In the genomic region with DNA sequence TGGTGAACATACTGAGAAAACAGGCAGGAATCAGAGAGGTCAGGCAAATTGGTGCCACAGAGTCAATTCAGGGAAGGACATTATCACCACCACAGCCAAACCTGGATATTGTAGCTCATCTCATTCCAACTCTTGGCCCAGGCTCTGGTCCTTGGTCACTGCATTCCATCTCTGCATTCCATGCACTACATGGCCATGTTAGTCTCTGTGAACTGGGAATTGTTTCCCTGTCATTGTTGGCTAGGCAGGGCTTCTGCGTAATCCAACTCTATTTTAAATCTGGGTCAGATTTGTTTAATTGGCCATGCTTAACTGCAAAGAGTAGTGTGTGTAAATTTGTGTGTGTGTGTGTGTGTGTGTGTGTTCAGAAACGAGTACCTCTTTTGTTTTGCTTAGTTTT, we compare ENCODE assay signal across 22 cellular contexts.
DNase-seq lines count a peak whose midpoint lies in the region; ATAC-seq and TF ChIP-seq lines count a peak whose summit lies in the region.
"Had no signal": no experiment of that assay in that cellular context is flagged by ENCODE, and none has a peak within 500 bp of the region (broad histone marks: within the 10 kb centered on the region; RNA-seq: fewer than 3 reads in every experiment).

No MANE protein-coding gene starts in this region.

- H3K9me3 ChIP-seq in MG63 (no peaks in the 10 kb centered on the region; the same call in 1 of the 2 replicates), gastroesophageal sphincter (no peaks in the 10 kb centered on the region), muscle layer of duodenum (ENCODE audit: control insufficient read depth in 1 of 2, low read length in 2 of 2) (no peaks in the 10 kb centered on the region)
- no peaks in the 10 kb centered on the region for H3K9me3 ChIP-seq in CD8-positive, alpha-beta memory T cell (ENCODE audit: low read length)
- H3K9me3 ChIP-seq: A549, thyroid gland had no signal

- no peaks in the 10 kb centered on the region for H3K36me3 Mint-ChIP-seq in activated naive CD4-positive, alpha-beta T cell treated with anti-CD3 and anti-CD28 coated beads, Interleukin-2, amount 10 ng/mL, durations not matched to agents 7 days and 5 days
- H3K36me3 Mint-ChIP-seq in CD8-positive, alpha-beta memory T cell, result no peaks in the 10 kb centered on the region

- H3K4me3 ChIP-seq in MG63 (no peak overlapping the region), gastroesophageal sphincter (no peak overlapping the region), muscle layer of duodenum (ENCODE audit: low read depth in 1 of 2, low read length in 2 of 2) (no peak overlapping the region)
- no peak overlapping the region for H3K4me3 ChIP-seq in CD8-positive, alpha-beta memory T cell (ENCODE audit: low read length)
- H3K4me3 ChIP-seq: A549; BLaER1 treated with 17β-estradiol and CSF1 and Interleukin-3, amounts not matched to agents 10 nM and 100 nM; K562; SK-N-MC; thyroid gland had no signal

- TF ChIP-seq CTCF in gastroesophageal sphincter (IDR thresholded peaks at IDR 0.05), result no peak

- TF ChIP-seq POLR2A in gastroesophageal sphincter (IDR thresholded peaks at IDR 0.05), result no peak

- no peak for TF ChIP-seq EP300 in gastroesophageal sphincter (IDR thresholded peaks at IDR 0.05)

- POLR2A ChIA-PET in CD8-positive, alpha-beta memory T cell (lab: Charles Lee), result no interaction called here

- H3K27me3 ChIP-seq in MG63 (no peaks in the 10 kb centered on the region), gastroesophageal sphincter (no peaks in the 10 kb centered on the region), muscle layer of duodenum (ENCODE audit: low read depth, low read length) (no peaks in the 10 kb centered on the region)
- H3K27me3 ChIP-seq in CD8-positive, alpha-beta memory T cell (ENCODE audit: insufficient read depth, low read length, poor library complexity, severe bottlenecking), result no peaks in the 10 kb centered on the region
- H3K27me3 ChIP-seq: BLaER1 treated with 17β-estradiol and CSF1 and Interleukin-3, amounts not matched to agents 10 nM and 100 nM; thyroid gland had no signal

- no peak overlapping the region for H3K4me3 Mint-ChIP-seq in activated naive CD4-positive, alpha-beta T cell treated with anti-CD3 and anti-CD28 coated beads, Interleukin-2, amount 10 ng/mL, durations not matched to agents 7 days and 5 days
- no peak overlapping the region for H3K4me3 Mint-ChIP-seq in CD8-positive, alpha-beta memory T cell
- H3K4me3 Mint-ChIP-seq: activated CD4-positive, alpha-beta T cell treated with anti-CD3 and anti-CD28 coated beads, Interleukin-2, amount 10 ng/mL, durations not matched to agents 7 days and 5 days; activated naive CD8-positive, alpha-beta T cell treated with anti-CD3 and anti-CD28 coated beads, Interleukin-2, amount 50 U/mL, for 24 hours; activated T-helper 17 cell treated with anti-CD3 and anti-CD28 coated beads, Interleukin-2, amount 50 U/mL, for 72 hours; stimulated activated naive CD8-positive, alpha-beta T cell treated with anti-CD3 and anti-CD28 coated beads, Interleukin-15, Interleukin-2, amounts not matched to agents 100 ng/mL and 50 ng/mL, for 24 hours had no signal

- no peak overlapping the region for H3K27ac Mint-ChIP-seq in activated naive CD4-positive, alpha-beta T cell treated with anti-CD3 and anti-CD28 coated beads, Interleukin-2, amount 10 ng/mL, durations not matched to agents 7 days and 5 days
- H3K27ac Mint-ChIP-seq in CD8-positive, alpha-beta memory T cell, result no peak overlapping the region
- H3K27ac Mint-ChIP-seq: activated CD4-positive, alpha-beta T cell treated with anti-CD3 and anti-CD28 coated beads, Interleukin-2, amount 10 ng/mL, durations not matched to agents 7 days and 5 days; activated naive CD8-positive, alpha-beta T cell treated with anti-CD3 and anti-CD28 coated beads, Interleukin-2, amount 50 U/mL, for 24 hours; activated T-helper 17 cell treated with anti-CD3 and anti-CD28 coated beads, Interleukin-2, amount 50 U/mL, for 72 hours; stimulated activated naive CD8-positive, alpha-beta T cell treated with anti-CD3 and anti-CD28 coated beads, Interleukin-15, Interleukin-2, amounts not matched to agents 100 ng/mL and 50 ng/mL, for 24 hours had no signal

- ATAC-seq in gastroesophageal sphincter, result peak; percentile 78
- no peak for ATAC-seq in GM19467 (IDR thresholded peaks at IDR 0.05; ENCODE audit: unreplicated experiment)
- ATAC-seq: A549; activated naive CD8-positive, alpha-beta T cell treated with anti-CD3 and anti-CD28 coated beads, Interleukin-2, amount 50 U/mL, for 24 hours; activated T-helper 17 cell treated with anti-CD3 and anti-CD28 coated beads, Interleukin-2, amount 50 U/mL, for 72 hours; K562 had no signal

- H3K27ac ChIP-seq in gastroesophageal sphincter (peak overlapping the region in 1 of 4 donors; percentile 48), muscle layer of duodenum (ENCODE audit: low read length) (peak overlapping the region; percentile 26)
- no peak overlapping the region for H3K27ac ChIP-seq in CD8-positive, alpha-beta memory T cell (ENCODE audit: low read depth, low read length)
- H3K27ac ChIP-seq: A549; BLaER1 treated with 17β-estradiol and CSF1 and Interleukin-3, amounts not matched to agents 10 nM and 100 nM; SK-N-MC; thyroid gland; VCaP had no signal

- no peaks in the 10 kb centered on the region for H3K9me3 Mint-ChIP-seq in activated naive CD4-positive, alpha-beta T cell treated with anti-CD3 and anti-CD28 coated beads, Interleukin-2, amount 10 ng/mL, durations not matched to agents 7 days and 5 days
- H3K9me3 Mint-ChIP-seq in CD8-positive, alpha-beta memory T cell, result peaks cover 0 to 2% (median 0%) of the 10 kb centered on the region in 5 donors
- H3K9me3 Mint-ChIP-seq: activated CD4-positive, alpha-beta T cell treated with anti-CD3 and anti-CD28 coated beads, Interleukin-2, amount 10 ng/mL, durations not matched to agents 7 days and 5 days; activated naive CD8-positive, alpha-beta T cell treated with anti-CD3 and anti-CD28 coated beads, Interleukin-2, amount 50 U/mL, for 24 hours; activated T-helper 17 cell treated with anti-CD3 and anti-CD28 coated beads, Interleukin-2, amount 50 U/mL, for 72 hours; stimulated activated naive CD8-positive, alpha-beta T cell treated with anti-CD3 and anti-CD28 coated beads, Interleukin-15, Interleukin-2, amounts not matched to agents 100 ng/mL and 50 ng/mL, for 24 hours had no signal

- CTCF ChIA-PET in activated naive CD4-positive, alpha-beta T cell treated with anti-CD3 and anti-CD28 coated beads, Interleukin-2, amount 10 ng/mL, durations not matched to agents 7 days and 5 days (lab: Charles Lee), result no interaction called here
- CTCF ChIA-PET in CD8-positive, alpha-beta memory T cell (lab: Charles Lee), result no interaction called here

- H3K27me3 Mint-ChIP-seq in activated naive CD4-positive, alpha-beta T cell treated with anti-CD3 and anti-CD28 coated beads, Interleukin-2, amount 10 ng/mL, durations not matched to agents 7 days and 5 days, result no peaks in the 10 kb centered on the region
- H3K27me3 Mint-ChIP-seq in CD8-positive, alpha-beta memory T cell, result no peaks in the 10 kb centered on the region
- H3K27me3 Mint-ChIP-seq: activated CD4-positive, alpha-beta T cell treated with anti-CD3 and anti-CD28 coated beads, Interleukin-2, amount 10 ng/mL, durations not matched to agents 7 days and 5 days; activated T-helper 17 cell treated with anti-CD3 and anti-CD28 coated beads, Interleukin-2, amount 50 U/mL, for 72 hours; stimulated activated naive CD8-positive, alpha-beta T cell treated with anti-CD3 and anti-CD28 coated beads, Interleukin-15, Interleukin-2, amounts not matched to agents 100 ng/mL and 50 ng/mL, for 24 hours had no signal

- no peaks in the 10 kb centered on the region for H3K36me3 ChIP-seq in MG63
- no peaks in the 10 kb centered on the region for H3K36me3 ChIP-seq in gastroesophageal sphincter
- H3K36me3 ChIP-seq in muscle layer of duodenum (ENCODE audit: control insufficient read depth in 1 of 2, insufficient read depth in 2 of 2, low read length in 2 of 2), result no peaks in the 10 kb centered on the region
- H3K36me3 ChIP-seq in CD8-positive, alpha-beta memory T cell (ENCODE audit: insufficient read depth, low read length), result no peaks in the 10 kb centered on the region
- H3K36me3 ChIP-seq: BLaER1 treated with 17β-estradiol and CSF1 and Interleukin-3, amounts not matched to agents 10 nM and 100 nM; thyroid gland had no signal

- peak; percentile 24 for DNase-seq in AG08396 (ENCODE audit: low spot score)
- DNase-seq in MG63, result peak; percentile 44
- no peak for DNase-seq in activated naive CD4-positive, alpha-beta T cell treated with anti-CD3 and anti-CD28 coated beads, Interleukin-2, amount 10 ng/mL, durations not matched to agents 7 days and 5 days
- DNase-seq in CD8-positive, alpha-beta memory T cell, result no peak
- no peak for DNase-seq in KBM-7
- DNase-seq: activated CD4-positive, alpha-beta T cell treated with anti-CD3 and anti-CD28 coated beads, Interleukin-2, amount 10 ng/mL, durations not matched to agents 7 days and 5 days; activated naive CD8-positive, alpha-beta T cell treated with anti-CD3 and anti-CD28 coated beads, Interleukin-2, amount 50 U/mL, for 24 hours; H7; NCI-H2171; NCI-H524 treated with DMSO at 0.1 percent for 48 hours; T-helper 2 cell; thyroid gland had no signal

- in situ Hi-C loops in KBM-7 (cut with MboI; ENCODE audit: low pct_unique_long_range_greater_than_20kb, low sequenced_read_pairs), result no loop called here

- WGBS in gastroesophageal sphincter (ENCODE audit: low coverage in 1 of 2), 2 donors, result 21 to 35% methylated on average over 2 of the region's 2 CpGs

- H3K4me1 ChIP-seq in gastroesophageal sphincter (peaks cover 0 to 8% (median 3%) of the 10 kb centered on the region in 3 donors), muscle layer of duodenum (ENCODE audit: control insufficient read depth in 1 of 2, insufficient read depth in 2 of 2, low read length in 2 of 2) (no peaks in the 10 kb centered on the region)
- H3K4me1 ChIP-seq in CD8-positive, alpha-beta memory T cell (ENCODE audit: insufficient read depth, low read length), result no peaks in the 10 kb centered on the region
- H3K4me1 ChIP-seq: A549; BLaER1 treated with 17β-estradiol and CSF1 and Interleukin-3, amounts not matched to agents 10 nM and 100 nM; thyroid gland had no signal

- H3K4me1 Mint-ChIP-seq in activated naive CD4-positive, alpha-beta T cell treated with anti-CD3 and anti-CD28 coated beads, Interleukin-2, amount 10 ng/mL, durations not matched to agents 7 days and 5 days, result no peaks in the 10 kb centered on the region
- no peaks in the 10 kb centered on the region for H3K4me1 Mint-ChIP-seq in CD8-positive, alpha-beta memory T cell
- H3K4me1 Mint-ChIP-seq: activated CD4-positive, alpha-beta T cell treated with anti-CD3 and anti-CD28 coated beads, Interleukin-2, amount 10 ng/mL, durations not matched to agents 7 days and 5 days; activated naive CD8-positive, alpha-beta T cell treated with anti-CD3 and anti-CD28 coated beads, Interleukin-2, amount 50 U/mL, for 24 hours; activated T-helper 17 cell treated with anti-CD3 and anti-CD28 coated beads, Interleukin-2, amount 50 U/mL, for 72 hours had no signal

Comparison
In these comparisons a context has a peak if more than half of its experiments do, and no peak if none do; other contexts are left out.
1. DNase-seq: peak in AG08396 (single experiment) and MG63 (single experiment); none in activated naive CD4-positive, alpha-beta T cell treated with anti-CD3 and anti-CD28 coated beads, Interleukin-2, amount 10 ng/mL, durations not matched to agents 7 days and 5 days (single experiment), CD8-positive, alpha-beta memory T cell (0 of 5) and KBM-7 (single experiment).